In genomic region chr7:126449621-126450268, GRCh38 we compare ENCODE assay signal across 15 cellular contexts.
DNase-seq lines count a peak whose midpoint lies in the region; ATAC-seq and TF ChIP-seq lines count a peak whose summit lies in the region.
"Had no signal": no experiment of that assay in that cellular context is flagged by ENCODE, and none has a peak within 500 bp of the region (broad histone marks: within the 10 kb centered on the region; RNA-seq: fewer than 3 reads in every experiment).

No MANE protein-coding gene starts in this region.

- H3K4me3 ChIP-seq in OCI-LY7 (ENCODE audit: low read depth, low read length, poor library complexity, severe bottlenecking) = no peak overlapping the region
- H3K4me3 ChIP-seq: GM23338, transverse colon had no signal

- DNase-seq in OCI-LY7 (ENCODE audit: low spot score) (no peak), NOMO-1 treated with DMSO at 0.1 percent for 48 hours (lab: John Stamatoyannopoulos, UW; ENCODE audit: unreplicated experiment) (no peak), kidney glomerular epithelial cell (lab: John Stamatoyannopoulos, UW) (no peak)
- no peak for DNase-seq in activated CD4-positive, CD25-positive, alpha-beta regulatory T cell treated with anti-CD3 and anti-CD28 coated beads, Interleukin-2, amount 50 U/mL, for 72 hours
- no peak for DNase-seq in activated naive CD4-positive, alpha-beta T cell treated with anti-CD3 and anti-CD28 coated beads, Interleukin-2, amount 50 U/mL, for 72 hours (ENCODE audit: low spot score in 2 of 2)
- DNase-seq: activated CD4-positive, alpha-beta memory T cell treated with anti-CD3 and anti-CD28 coated beads, Interleukin-2, amount 10 ng/mL, durations not matched to agents 7 days and 5 days; effector memory CD8-positive, alpha-beta T cell; head of caudate nucleus; mesenchymal stem cell; NCI-H345; transverse colon had no signal

- TF ChIP-seq POLR2A in GM18505 (IDR thresholded peaks at IDR 0.05; ENCODE audit: borderline replicate concordance, extremely low read depth, insufficient read depth, insufficient read length) = no peak

- no peaks in the 10 kb centered on the region for H3K36me3 Mint-ChIP-seq in activated naive CD4-positive, alpha-beta T cell treated with anti-CD3 and anti-CD28 coated beads, Interleukin-2, amount 50 U/mL, for 72 hours

- H4K20me1 ChIP-seq in OCI-LY7 (ENCODE audit: insufficient read depth, low read length) = no peaks in the 10 kb centered on the region

- POLR2A ChIA-PET in OCI-LY7 (lab: Charles Lee) = interaction anchor here (0.9 to 1.3 kb wide), 2 partner anchors 13 to 17 kb away, joined by 3 to 4 read pairs; no protein-coding TSS in a partner anchor

- no peaks in the 10 kb centered on the region for H3K4me1 ChIP-seq in OCI-LY7 (ENCODE audit: insufficient read depth, low read length, poor library complexity, severe bottlenecking)

- H3K79me2 ChIP-seq in OCI-LY7 (ENCODE audit: insufficient read depth, low read depth, low read length) = no peaks in the 10 kb centered on the region

- CTCF ChIA-PET in OCI-LY7 (lab: Charles Lee; ENCODE audit: unreplicated experiment) = no interaction called here

- peak overlapping the region; percentile 54; the same call in 1 of the 2 replicates for H2AFZ ChIP-seq in OCI-LY7 (ENCODE audit: low read length)
- H2AFZ ChIP-seq: GM23338 had no signal

- peaks cover 10 to 14% of the 10 kb centered on the region in 2 donors for H3K9me3 Mint-ChIP-seq in activated naive CD4-positive, alpha-beta T cell treated with anti-CD3 and anti-CD28 coated beads, Interleukin-2, amount 50 U/mL, for 72 hours
- H3K9me3 Mint-ChIP-seq: GM23338 had no signal

- no TSS peak for BruUV-seq in OCI-LY7 (replicated peaks; lab: Mats Ljungman, UMichigan)

- intact Hi-C loops in OCI-LY7 (cut with micrococcal nuclease; ENCODE audit: unreplicated experiment) = no loop called here

- no peak overlapping the region for H3K27ac Mint-ChIP-seq in activated naive CD4-positive, alpha-beta T cell treated with anti-CD3 and anti-CD28 coated beads, Interleukin-2, amount 50 U/mL, for 72 hours
- H3K27ac Mint-ChIP-seq: activated CD4-positive, alpha-beta memory T cell treated with anti-CD3 and anti-CD28 coated beads, Interleukin-2, amount 10 ng/mL, durations not matched to agents 7 days and 5 days; effector memory CD8-positive, alpha-beta T cell; GM23338 had no signal

- TF ChIP-seq CTCF in OCI-LY7 (conservative IDR thresholded peaks at IDR 0.05; ENCODE audit: low read length) = no peak

- H3K36me3 ChIP-seq in OCI-LY7 (ENCODE audit: insufficient read depth, low read length) = no peaks in the 10 kb centered on the region
- H3K36me3 ChIP-seq: transverse colon had no signal

- H3K27ac ChIP-seq in OCI-LY7 (ENCODE audit: low read depth, low read length, poor library complexity, severe bottlenecking) = no peak overlapping the region

- ATAC-seq in GM18505 (IDR thresholded peaks at IDR 0.05; ENCODE audit: unreplicated experiment) (peak; percentile 8), GM21381 (IDR thresholded peaks at IDR 0.05; ENCODE audit: unreplicated experiment) (peak; percentile 13), HG03039 (IDR thresholded peaks at IDR 0.05; ENCODE audit: unreplicated experiment) (peak; percentile 8)
- no peak for ATAC-seq in activated naive CD4-positive, alpha-beta T cell treated with anti-CD3 and anti-CD28 coated beads, Interleukin-2, amount 50 U/mL, for 72 hours
- ATAC-seq: effector memory CD8-positive, alpha-beta T cell; GM23338 had no signal

- H3K4me2 ChIP-seq in OCI-LY7 (ENCODE audit: low read length) = no peak overlapping the region
- H3K4me2 ChIP-seq: GM23338 had no signal

- no peaks in the 10 kb centered on the region for H3K9me2 ChIP-seq in OCI-LY7 (ENCODE audit: insufficient read depth, low read length)

- no peaks in the 10 kb centered on the region for H3K9me3 ChIP-seq in OCI-LY7 (ENCODE audit: low read length)
- H3K9me3 ChIP-seq: transverse colon had no signal

Comparison
In these comparisons a context has a peak if more than half of its experiments do, and no peak if none do; other contexts are left out.
1. ATAC-seq: peak in GM18505 (single experiment), GM21381 (single experiment) and HG03039 (single experiment); none in activated naive CD4-positive, alpha-beta T cell treated with anti-CD3 and anti-CD28 coated beads, Interleukin-2, amount 50 U/mL, for 72 hours (0 of 2).